Comparison of ENCODE assay signal across 20 cellular contexts in genomic region chr12:65539062-65539461, GRCh38.
"Had no signal": no experiment of that assay in that cellular context is flagged by ENCODE, and none has a peak within 500 bp of the region (broad histone marks: within the 10 kb centered on the region; RNA-seq: fewer than 3 reads in every experiment).

No MANE protein-coding gene starts in this region.

- H3K36me3 ChIP-seq: neutrophil, right atrium auricular region had no signal

- H3K27me3 ChIP-seq: foreskin keratinocyte, neutrophil, right atrium auricular region had no signal

- H3K27ac ChIP-seq: coronary artery, neutrophil, right atrium auricular region had no signal

- H3K27me3 Mint-ChIP-seq: naive thymus-derived CD8-positive, alpha-beta T cell had no signal

- H3K27ac Mint-ChIP-seq: endodermal cell; immature natural killer cell; naive thymus-derived CD8-positive, alpha-beta T cell had no signal

- H3K4me3 ChIP-seq: coronary artery, mucosa of descending colon, right atrium auricular region had no signal

- H3K4me3 Mint-ChIP-seq: endodermal cell; immature natural killer cell; naive thymus-derived CD8-positive, alpha-beta T cell had no signal

- DNase-seq: effector CD4-positive, alpha-beta T cell; endodermal cell; erythroblast; foreskin keratinocyte; immature natural killer cell; kidney; left cardiac atrium; left ventricle myocardium superior; mammary epithelial cell; mucosa of descending colon; naive thymus-derived CD8-positive, alpha-beta T cell; small intestine; stimulated activated CD4-positive, alpha-beta T cell treated with anti-CD3 and anti-CD28 coated beads, Interleukin-12 subunit alpha, Interleukin-12 subunit beta, amount 100 ng/mL, for 4 hours; stimulated activated naive CD4-positive, alpha-beta T cell; trophoblast cell had no signal

- ATAC-seq: foreskin keratinocyte; left cardiac atrium; left ventricle myocardium superior; mucosa of descending colon; naive thymus-derived CD8-positive, alpha-beta T cell had no signal

- H3K4me1 ChIP-seq: right atrium auricular region had no signal

- H3K4me1 Mint-ChIP-seq: endodermal cell; immature natural killer cell; naive thymus-derived CD8-positive, alpha-beta T cell had no signal

- FAIRE-seq: endothelial cell of umbilical vein, kidney, small intestine, urothelium cell line had no signal
